In the genomic region with DNA sequence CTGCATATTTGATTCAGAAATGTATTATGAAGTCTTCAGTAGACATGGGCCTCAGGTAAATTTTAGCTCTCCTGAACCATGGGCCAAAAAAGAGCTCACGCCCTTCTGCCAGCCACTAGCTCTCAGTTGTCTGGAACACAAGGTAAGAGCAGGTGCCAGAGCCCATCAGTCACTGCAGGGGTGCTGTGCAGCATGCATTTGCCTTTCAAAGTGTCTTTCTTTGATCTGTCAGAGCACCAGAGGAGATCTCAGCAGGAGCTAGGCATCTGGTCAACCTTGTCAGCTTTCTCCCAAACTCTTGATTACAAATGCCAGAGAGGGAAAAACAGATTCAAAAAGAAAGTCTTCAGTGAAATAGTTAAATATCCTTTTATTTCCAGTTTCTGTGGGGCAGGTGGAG, we compare ENCODE assay signal across 23 cellular contexts.
DNase-seq lines count a peak whose midpoint lies in the region; ATAC-seq, FAIRE-seq and TF ChIP-seq lines count a peak whose summit lies in the region.
"Had no signal": no experiment of that assay in that cellular context is flagged by ENCODE, and none has a peak within 500 bp of the region (broad histone marks: within the 10 kb centered on the region; RNA-seq: fewer than 3 reads in every experiment).

No MANE protein-coding gene starts in this region.

- H3K9me2 ChIP-seq in Karpas-422 (replicated peaks; ENCODE audit: insufficient read depth, low read length): no peaks in the 10 kb centered on the region

- H3K56ac ChIP-seq in H1 (replicated peaks; ENCODE audit: insufficient read length, low read depth, low read length): no peak overlapping the region

- H2BK5ac ChIP-seq in H1 (ENCODE audit: low read depth, low read length): no peak overlapping the region

- H3K4me1 ChIP-seq in H1 (replicated peaks in 1 of 4; ENCODE audit: control insufficient read depth in 3 of 4, insufficient read depth in 4 of 4, low read length in 3 of 4) (peaks cover 0 to 4% (median 2%) of the 10 kb centered on the region in 4 experiments; a peak in 3 of 7 replicates), Karpas-422 (ENCODE audit: low read length) (no peaks in the 10 kb centered on the region)
- H3K4me1 ChIP-seq: esophagus squamous epithelium, gastroesophageal sphincter, pancreas, SJCRH30 had no signal

- no peak for ATAC-seq in HG02642 (IDR thresholded peaks at IDR 0.05; ENCODE audit: poor library complexity, unreplicated experiment)
- ATAC-seq: effector memory CD8-positive, alpha-beta T cell; gastroesophageal sphincter; pancreas; stimulated activated effector memory CD8-positive, alpha-beta T cell treated with anti-CD3 and anti-CD28 coated beads, Interleukin-12 subunit alpha, Interleukin-12 subunit beta, amount 100 ng/mL, for 72 hours had no signal

- H2AK5ac ChIP-seq in H1 (ENCODE audit: low read depth, low read length): no peak overlapping the region

- H3K9ac ChIP-seq in H1 (replicated peaks in 1 of 4; ENCODE audit: extremely low read depth in 1 of 4, low read depth in 3 of 4, low read length in 3 of 4): no peak overlapping the region
- H3K9ac ChIP-seq in Karpas-422 (ENCODE audit: low read length): no peak overlapping the region

- no peak for FAIRE-seq in H1 (lab: Jason Lieb, UNC)

- no peak for TF ChIP-seq CTCF in H1 (IDR thresholded peaks at IDR 0.05; ENCODE audit: control extremely low read depth in 1 of 3, insufficient read depth in 1 of 3, low read depth in 1 of 3, low read length in 3 of 3)

- H3K79me2 ChIP-seq in H1 (ENCODE audit: control insufficient read depth in 1 of 2, insufficient read depth in 2 of 2, low read length in 2 of 2) (no peaks in the 10 kb centered on the region), Karpas-422 (ENCODE audit: low read length) (no peaks in the 10 kb centered on the region)

- 59% methylated on average over 1 of the region's 1 CpG; no CpG with 5 or more reads in 1 of the 2 experiments for WGBS in H1 (ENCODE audit: extremely low coverage in 1 of 2, insufficient coverage in 1 of 2, insufficient read length in 1 of 2, insufficient replicate concordance in 2 of 2, low coverage in 1 of 2, low lambda C conversion rate in 2 of 2, missing lambda C conversion rate in 1 of 2), 2 experiments

- no peak overlapping the region for H3K14ac ChIP-seq in H1 (ENCODE audit: insufficient read length)

- no peaks in the 10 kb centered on the region for H3K36me3 ChIP-seq in H1 (ENCODE audit: control insufficient read depth in 2 of 4, insufficient read depth in 4 of 4, low read length in 3 of 4)
- no peaks in the 10 kb centered on the region for H3K36me3 ChIP-seq in Karpas-422 (ENCODE audit: insufficient read depth, low read length)
- H3K36me3 ChIP-seq: esophagus squamous epithelium, gastroesophageal sphincter, pancreas, SJCRH30, thoracic aorta had no signal

- no peak overlapping the region for H2AFZ ChIP-seq in H1 (ENCODE audit: low read length)
- no peak overlapping the region for H2AFZ ChIP-seq in Karpas-422 (ENCODE audit: low read length)

- no peak overlapping the region for H2BK15ac ChIP-seq in H1 (ENCODE audit: low read length)

- H3K18ac ChIP-seq in H1 (ENCODE audit: extremely low read depth, low read length): no peak overlapping the region

- TF ChIP-seq POLR2A in H1 (IDR thresholded peaks at IDR 0.05; ENCODE audit: control extremely low read depth in 1 of 2, low read depth in 2 of 2, low read length in 2 of 2): no peak

- no peak overlapping the region for H3K27ac ChIP-seq in H1 (ENCODE audit: low read depth, low read length)
- no peak overlapping the region for H3K27ac ChIP-seq in Karpas-422 (ENCODE audit: low read length)
- H3K27ac ChIP-seq: C4-2B, esophagus squamous epithelium, gastroesophageal sphincter, pancreas, SJCRH30, thoracic aorta, VCaP had no signal

- DNase-seq in COR-L47 (lab: John Stamatoyannopoulos, UW): peak; percentile 96
- peak; percentile 68 for DNase-seq in NCI-H1417 treated with DMSO at 0.1 percent for 48 hours (lab: John Stamatoyannopoulos, UW)
- DNase-seq in NCI-H510A treated with DMSO at 0.1 percent for 48 hours (lab: John Stamatoyannopoulos, UW): peak; percentile 76
- peak in 1 of 2 experiments; percentile 15 for DNase-seq in H1 (ENCODE audit: low read depth in 1 of 2, low spot score in 2 of 2)
- DNase-seq in NCI-H1436 treated with DMSO at 0.1 percent for 48 hours (lab: John Stamatoyannopoulos, UW): no peak
- DNase-seq in Karpas-422: no peak
- DNase-seq in C1 segment of cervical spinal cord (lab: John Stamatoyannopoulos, UW): no peak
- DNase-seq: activated CD4-positive, alpha-beta T cell treated with anti-CD3 and anti-CD28 coated beads, Interleukin-2, amount 50 U/mL, for 1 hour; activated gamma-delta T cell; effector memory CD8-positive, alpha-beta T cell; esophagus squamous epithelium; GF-D8; naive B cell; NCI-H1048; NCI-H524; pancreas; SJCRH30 had no signal

- POLR2A ChIA-PET in H1 (lab: Charles Lee; ENCODE audit: partially characterized antibody): no interaction called here

- H3K4me2 ChIP-seq in H1 (ENCODE audit: insufficient read depth in 1 of 2, low read depth in 2 of 2, low read length in 2 of 2): no peak overlapping the region; a peak in 1 of 4 replicates
- no peak overlapping the region for H3K4me2 ChIP-seq in Karpas-422 (ENCODE audit: low read depth, low read length, poor library complexity, severe bottlenecking)

- H3K4me3 ChIP-seq in H1 (ENCODE audit: extremely low read depth in 1 of 4, insufficient read depth in 2 of 4, low read depth in 3 of 4, low read length in 4 of 4): no peak overlapping the region
- H3K4me3 ChIP-seq in Karpas-422 (ENCODE audit: low read length): no peak overlapping the region
- H3K4me3 ChIP-seq: esophagus squamous epithelium, gastroesophageal sphincter, pancreas, SJCRH30, thoracic aorta had no signal

- H3K23ac ChIP-seq in H1 (ENCODE audit: insufficient read length): no peak overlapping the region

- no peak overlapping the region for H2BK12ac ChIP-seq in H1 (ENCODE audit: low read depth, low read length)

- no peak overlapping the region for H4K5ac ChIP-seq in H1 (ENCODE audit: insufficient read length, low read depth, low read length)

- H3K23me2 ChIP-seq in H1 (ENCODE audit: low read depth, low read length): no peaks in the 10 kb centered on the region

- H3K27me3 ChIP-seq in H1 (replicated peaks in 1 of 4; ENCODE audit: control insufficient read depth in 3 of 4, extremely low read depth in 1 of 4, insufficient read depth in 3 of 4, low read length in 3 of 4): no peaks in the 10 kb centered on the region
- H3K27me3 ChIP-seq in Karpas-422 (ENCODE audit: low read length): no peaks in the 10 kb centered on the region
- H3K27me3 ChIP-seq: esophagus squamous epithelium, gastroesophageal sphincter, pancreas, SJCRH30 had no signal

- no peak for TF ChIP-seq RAD21 in H1 (IDR thresholded peaks at IDR 0.05 in 1 of 2, conservative IDR thresholded peaks at IDR 0.05 in 1 of 2; ENCODE audit: low read depth in 2 of 2, low read length in 2 of 2)

- H2BK20ac ChIP-seq in H1 (ENCODE audit: low read length): no peak overlapping the region

- H4K91ac ChIP-seq in H1 (replicated peaks; ENCODE audit: insufficient read length, low read length): no peak overlapping the region

- H3K79me1 ChIP-seq in H1 (ENCODE audit: low read depth, low read length): no peaks in the 10 kb centered on the region

- H3K9me3 ChIP-seq in H1 (ENCODE audit: insufficient read depth in 2 of 2, low read depth in 1 of 2, low read length in 1 of 2) (no peaks in the 10 kb centered on the region), Karpas-422 (ENCODE audit: low read length) (peaks cover 7% of the 10 kb centered on the region)
- H3K9me3 ChIP-seq: esophagus squamous epithelium, gastroesophageal sphincter, pancreas, SJCRH30, thoracic aorta had no signal

- TF ChIP-seq EP300 in H1 (IDR thresholded peaks at IDR 0.05; ENCODE audit: borderline replicate concordance in 1 of 2, low read depth in 2 of 2, low read length in 2 of 2): peak in 1 of 2 experiments; percentile 69; a peak in 1 of 3 replicates

- CTCF ChIA-PET in H1 (lab: Charles Lee; ENCODE audit: partially characterized antibody): interaction anchor here (0.6 to 1.5 kb wide), 4 partner anchors 15 to 352 kb away, joined by 3 to 4 read pairs (median 3); no protein-coding TSS in a partner anchor

- H4K8ac ChIP-seq in H1 (ENCODE audit: extremely low read depth, insufficient read depth, low read length): no peak overlapping the region

- no peak overlapping the region for H3K4ac ChIP-seq in H1 (replicated peaks; ENCODE audit: insufficient read length, low read depth, low read length)

- no peaks in the 10 kb centered on the region for H4K20me1 ChIP-seq in H1 (replicated peaks in 1 of 2; ENCODE audit: control insufficient read depth in 1 of 2, insufficient read depth in 2 of 2, low read length in 2 of 2)
- H4K20me1 ChIP-seq in Karpas-422 (ENCODE audit: insufficient read depth, low read depth, low read length): no peaks in the 10 kb centered on the region

- no peak overlapping the region for H2BK120ac ChIP-seq in H1 (replicated peaks; ENCODE audit: low read depth, low read length)

TF ChIP-seq in H1, 55 proteins besides CTCF, POLR2A, EP300 and RAD21 (continues in another document):
- TF ChIP-seq CHD1 (IDR thresholded peaks at IDR 0.05; ENCODE audit: low read depth, low read length) (no peak), SAP30 (IDR thresholded peaks at IDR 0.05; ENCODE audit: insufficient read depth, insufficient replicate concordance, low read length) (no peak), TCF12 (IDR thresholded peaks at IDR 0.05; ENCODE audit: low read depth, low read length) (peak; percentile 92), PHF8 (conservative IDR thresholded peaks at IDR 0.05; ENCODE audit: low read depth, low read length) (no peak), NANOG (IDR thresholded peaks at IDR 0.05; ENCODE audit: insufficient read depth, low read depth, low read length, poor library complexity, severe bottlenecking) (peak; percentile 92), HDAC2 (IDR thresholded peaks at IDR 0.05; ENCODE audit: borderline replicate concordance in 1 of 2, low read depth in 2 of 2, low read length in 2 of 2) (0 out of 4 replicates have a peak, but pooled peaks of 1 of the 2 experiments have one; percentile 39), RXRA (IDR thresholded peaks at IDR 0.05; ENCODE audit: insufficient read depth, low read depth, low read length) (no peak), SIN3A (conservative IDR thresholded peaks at IDR 0.05 in 1 of 2, IDR thresholded peaks at IDR 0.05 in 1 of 2; ENCODE audit: low read depth in 1 of 2, low read length in 2 of 2) (0 out of 4 replicates have a peak, but pooled peaks of 1 of the 2 experiments have one; percentile 36), BACH1 (IDR thresholded peaks at IDR 0.05; ENCODE audit: low read length) (no peak), TAF1 (IDR thresholded peaks at IDR 0.05; ENCODE audit: low read depth, low read length) (no peak), NRF1 (IDR thresholded peaks at IDR 0.05; ENCODE audit: low read depth, low read length) (no peak), FOSL1 (IDR thresholded peaks at IDR 0.05; ENCODE audit: insufficient read depth, low read depth, low read length) (no peak), SRF (IDR thresholded peaks at IDR 0.05; ENCODE audit: low read depth, low read length) (no peak)

Comparison
In these comparisons a context has a peak if more than half of its experiments do, and no peak if none do; other contexts are left out.
1. DNase-seq: peak in COR-L47 (single experiment), NCI-H1417 treated with DMSO at 0.1 percent for 48 hours (single experiment) and NCI-H510A treated with DMSO at 0.1 percent for 48 hours (single experiment); none in NCI-H1436 treated with DMSO at 0.1 percent for 48 hours (single experiment), Karpas-422 (single experiment) and C1 segment of cervical spinal cord (0 of 14).